Comparison of ENCODE assay signal across 3 cellular contexts in genomic region chr2:151562398-151562797, GRCh38.
"Had no signal": no experiment of that assay in that cellular context is flagged by ENCODE, and none has a peak within 500 bp of the region (broad histone marks: within the 10 kb centered on the region; RNA-seq: fewer than 3 reads in every experiment).

No MANE protein-coding gene starts in this region.

- H3K4me3 ChIP-seq: GM12878 had no signal

- ATAC-seq: GM12878 had no signal

- DNase-seq: GDM1, GF-D8 had no signal
